ENCODE assay signal across 30 cellular contexts in the genomic region with DNA sequence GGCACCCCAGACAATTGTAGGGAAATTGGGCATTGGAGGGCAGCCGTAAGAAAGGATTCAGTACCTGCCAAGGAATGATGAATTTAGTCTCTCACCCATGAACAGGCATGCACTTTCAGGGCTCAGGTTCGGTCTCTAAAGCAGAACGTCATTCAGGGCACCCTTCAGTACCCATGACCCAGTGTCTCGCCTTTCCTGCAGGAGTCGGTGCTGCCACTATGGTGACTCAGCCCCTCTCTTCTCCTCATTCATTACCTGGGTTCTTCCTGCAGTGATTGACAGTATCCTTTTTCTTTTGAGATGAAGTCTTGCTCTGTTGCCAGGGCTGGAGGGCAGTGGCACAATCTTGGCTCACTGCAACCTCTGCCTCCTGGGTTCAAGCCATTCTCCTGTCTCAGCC. TPM values are rescaled to one million over a fixed set of nuclear protein-coding genes. Genes with fewer than 3 reads are reported as not detected.
"Had no signal": no experiment of that assay in that cellular context is flagged by ENCODE, and none has a peak within 500 bp of the region (broad histone marks: within the 10 kb centered on the region; RNA-seq: fewer than 3 reads in every experiment).

No MANE protein-coding gene starts in this region.

- DNase-seq: activated CD4-positive, alpha-beta memory T cell treated with anti-CD3 and anti-CD28 coated beads, Interleukin-2, amount 10 ng/mL, durations not matched to agents 7 days and 5 days; activated CD4-positive, alpha-beta T cell treated with anti-CD3 and anti-CD28 coated beads for 48 hours; activated CD4-positive, CD25-positive, alpha-beta regulatory T cell; activated effector memory CD4-positive, alpha-beta T cell treated with Interleukin-2 at 50 U/mL for 16 hours; activated naive CD4-positive, alpha-beta T cell treated with anti-CD3 and anti-CD28 coated beads for 36 hours; activated naive CD8-positive, alpha-beta T cell treated with anti-CD3 and anti-CD28 coated beads, Interleukin-2, amount 10 ng/mL, durations not matched to agents 7 days and 5 days; activated T-cell treated with anti-CD3 and anti-CD28 coated beads, Interleukin-2, amount 50 U/mL, for 72 hours; amniotic stem cell; dermis blood vessel endothelial cell; effector CD8-positive, alpha-beta T cell; head of caudate nucleus; lower lobe of right lung; naive B cell; occipital lobe; small intestine; stimulated activated CD4-positive, alpha-beta T cell treated with anti-CD3 and anti-CD28 coated beads, Interleukin-2, amount 100 ng/mL, for 24 hours; stomach; transverse colon; uterus had no signal

- H3K9me3 Mint-ChIP-seq: activated CD4-positive, alpha-beta memory T cell treated with anti-CD3 and anti-CD28 coated beads, Interleukin-2, amount 10 ng/mL, durations not matched to agents 7 days and 5 days; activated naive CD4-positive, alpha-beta T cell treated with anti-CD3 and anti-CD28 coated beads for 36 hours; activated naive CD8-positive, alpha-beta T cell treated with anti-CD3 and anti-CD28 coated beads, Interleukin-2, amount 10 ng/mL, durations not matched to agents 7 days and 5 days; activated T-cell treated with anti-CD3 and anti-CD28 coated beads, Interleukin-2, amount 50 U/mL, for 72 hours; naive B cell; stimulated activated memory B cell treated with anti-CD40 and anti-IgM and Interleukin-4, amounts not matched to agents 10 μg/mL and 1 μg/mL and 100 μg/mL, for 72 hours; T-helper 1 cell treated with Interleukin-12 subunit alpha and Interleukin-12 subunit beta and Interleukin-4 antibody, amounts not matched to agents 30 μg/mL and 1 μg/mL, for 36 hours had no signal

- H3K36me3 ChIP-seq: cardiac muscle cell, esophagus muscularis mucosa, gastroesophageal sphincter, lower lobe of right lung, stomach, suprapubic skin, transverse colon, uterus had no signal

- ATAC-seq: activated T-cell treated with anti-CD3 and anti-CD28 coated beads, Interleukin-2, amount 50 U/mL, for 72 hours; gastroesophageal sphincter; left lobe of liver; sciatic nerve had no signal

- H3K4me3 ChIP-seq: cardiac muscle cell, esophagus muscularis mucosa, gastroesophageal sphincter, lower lobe of right lung, stomach, suprapubic skin, transverse colon, uterus had no signal

- H3K27me3 ChIP-seq: uterus had no signal

- H3K4me3 Mint-ChIP-seq: activated CD4-positive, alpha-beta memory T cell treated with anti-CD3 and anti-CD28 coated beads, Interleukin-2, amount 10 ng/mL, durations not matched to agents 7 days and 5 days; activated naive CD4-positive, alpha-beta T cell treated with anti-CD3 and anti-CD28 coated beads for 36 hours; activated naive CD8-positive, alpha-beta T cell treated with anti-CD3 and anti-CD28 coated beads, Interleukin-2, amount 10 ng/mL, durations not matched to agents 7 days and 5 days; activated T-cell treated with anti-CD3 and anti-CD28 coated beads, Interleukin-2, amount 50 U/mL, for 72 hours; naive B cell; stimulated activated memory B cell treated with anti-CD40 and anti-IgM and Interleukin-4, amounts not matched to agents 10 μg/mL and 1 μg/mL and 100 μg/mL, for 72 hours; T-helper 1 cell treated with Interleukin-12 subunit alpha and Interleukin-12 subunit beta and Interleukin-4 antibody, amounts not matched to agents 30 μg/mL and 1 μg/mL, for 36 hours had no signal

- H3K4me1 ChIP-seq: uterus had no signal

- H3K36me3 Mint-ChIP-seq: activated naive CD8-positive, alpha-beta T cell treated with anti-CD3 and anti-CD28 coated beads, Interleukin-2, amount 10 ng/mL, durations not matched to agents 7 days and 5 days; naive B cell; stimulated activated memory B cell treated with anti-CD40 and anti-IgM and Interleukin-4, amounts not matched to agents 10 μg/mL and 1 μg/mL and 100 μg/mL, for 72 hours had no signal

- H3K27ac Mint-ChIP-seq: activated CD4-positive, alpha-beta memory T cell treated with anti-CD3 and anti-CD28 coated beads, Interleukin-2, amount 10 ng/mL, durations not matched to agents 7 days and 5 days; activated naive CD4-positive, alpha-beta T cell treated with anti-CD3 and anti-CD28 coated beads for 36 hours; activated naive CD8-positive, alpha-beta T cell treated with anti-CD3 and anti-CD28 coated beads, Interleukin-2, amount 10 ng/mL, durations not matched to agents 7 days and 5 days; activated T-cell treated with anti-CD3 and anti-CD28 coated beads, Interleukin-2, amount 50 U/mL, for 72 hours; stimulated activated memory B cell treated with anti-CD40 and anti-IgM and Interleukin-4, amounts not matched to agents 10 μg/mL and 1 μg/mL and 100 μg/mL, for 72 hours; T-helper 1 cell treated with Interleukin-12 subunit alpha and Interleukin-12 subunit beta and Interleukin-4 antibody, amounts not matched to agents 30 μg/mL and 1 μg/mL, for 36 hours had no signal

- H3K9me3 ChIP-seq: esophagus muscularis mucosa, gastroesophageal sphincter, lower lobe of right lung, stomach, suprapubic skin, transverse colon, uterus had no signal

- H3K27ac ChIP-seq: cardiac muscle cell, esophagus muscularis mucosa, gastroesophageal sphincter, lower lobe of right lung, stomach, suprapubic skin, transverse colon, uterus had no signal

RNA-seq across cellular contexts. Expression of a gene that starts 8.4 kb away (rescaled TPM):
- total RNA-seq: activated CD4-positive, alpha-beta memory T cell treated with anti-CD3 and anti-CD28 coated beads, Interleukin-2, amount 10 ng/mL, durations not matched to agents 7 days and 5 days; activated naive CD4-positive, alpha-beta T cell treated with anti-CD3 and anti-CD28 coated beads for 36 hours; activated naive CD8-positive, alpha-beta T cell treated with anti-CD3 and anti-CD28 coated beads, Interleukin-2, amount 10 ng/mL, durations not matched to agents 7 days and 5 days; activated T-cell treated with anti-CD3 and anti-CD28 coated beads, Interleukin-2, amount 50 U/mL, for 72 hours; chondrocyte; dermis blood vessel endothelial cell; esophagus muscularis mucosa; left lobe of liver; lower lobe of right lung; mesenteric fat pad; mucosa of gallbladder; occipital lobe; sciatic nerve; stomach; suprapubic skin; transverse colon; uterus had no signal
- polyA plus RNA-seq: small intestine, stomach had no signal

RNA-seq across cellular contexts. Expression of a gene that starts 30.1 kb away (rescaled TPM):
- total RNA-seq: activated CD4-positive, alpha-beta memory T cell treated with anti-CD3 and anti-CD28 coated beads, Interleukin-2, amount 10 ng/mL, durations not matched to agents 7 days and 5 days; activated naive CD4-positive, alpha-beta T cell treated with anti-CD3 and anti-CD28 coated beads for 36 hours; activated naive CD8-positive, alpha-beta T cell treated with anti-CD3 and anti-CD28 coated beads, Interleukin-2, amount 10 ng/mL, durations not matched to agents 7 days and 5 days; activated T-cell treated with anti-CD3 and anti-CD28 coated beads, Interleukin-2, amount 50 U/mL, for 72 hours; cardiac muscle cell; chondrocyte; dermis blood vessel endothelial cell; left lobe of liver; lower lobe of right lung; mesenteric fat pad; mucosa of gallbladder; occipital lobe; sciatic nerve; stomach; transverse colon; uterus had no signal
- polyA plus RNA-seq: cardiac muscle cell, small intestine, stomach had no signal
